In genomic region chr6:15796844-15797243, GRCh38 we compare ENCODE assay signal across 19 cellular contexts.
"Had no signal": no experiment of that assay in that cellular context is flagged by ENCODE, and none has a peak within 500 bp of the region (broad histone marks: within the 10 kb centered on the region; RNA-seq: fewer than 3 reads in every experiment).

No MANE protein-coding gene starts in this region.

- H3K27ac Mint-ChIP-seq: activated CD4-positive, alpha-beta memory T cell treated with anti-CD3 and anti-CD28 coated beads, Interleukin-2, amount 10 ng/mL, durations not matched to agents 7 days and 5 days; activated CD8-positive, alpha-beta memory T cell treated with anti-CD3 and anti-CD28 coated beads, Interleukin-2, amount 10 ng/mL, durations not matched to agents 7 days and 5 days; activated naive CD8-positive, alpha-beta T cell treated with anti-CD3 and anti-CD28 coated beads for 36 hours; natural killer cell treated with Interleukin-12 subunit alpha and Interleukin-12 subunit beta and Interleukin-15 and Interleukin-18, amount 100 ng/mL, for 72 hours; stimulated activated naive CD8-positive, alpha-beta T cell treated with anti-CD3 and anti-CD28 coated beads, Interleukin-15, Interleukin-2, amounts not matched to agents 100 ng/mL and 50 ng/mL, for 24 hours; WTC11 had no signal

- H3K36me3 Mint-ChIP-seq: activated naive CD8-positive, alpha-beta T cell treated with anti-CD3 and anti-CD28 coated beads for 36 hours had no signal

- H3K27ac ChIP-seq: coronary artery, lower lobe of right lung, parathyroid adenoma, vagina had no signal

- H3K4me1 Mint-ChIP-seq: activated CD4-positive, alpha-beta memory T cell treated with anti-CD3 and anti-CD28 coated beads, Interleukin-2, amount 10 ng/mL, durations not matched to agents 7 days and 5 days; activated CD8-positive, alpha-beta memory T cell treated with anti-CD3 and anti-CD28 coated beads, Interleukin-2, amount 10 ng/mL, durations not matched to agents 7 days and 5 days; activated naive CD8-positive, alpha-beta T cell treated with anti-CD3 and anti-CD28 coated beads for 36 hours; central memory CD8-positive, alpha-beta T cell had no signal

- H3K36me3 ChIP-seq: lower lobe of right lung, vagina had no signal

- H3K4me3 Mint-ChIP-seq: activated CD4-positive, alpha-beta memory T cell treated with anti-CD3 and anti-CD28 coated beads, Interleukin-2, amount 10 ng/mL, durations not matched to agents 7 days and 5 days; activated CD8-positive, alpha-beta memory T cell treated with anti-CD3 and anti-CD28 coated beads, Interleukin-2, amount 10 ng/mL, durations not matched to agents 7 days and 5 days; activated naive CD8-positive, alpha-beta T cell treated with anti-CD3 and anti-CD28 coated beads for 36 hours; central memory CD8-positive, alpha-beta T cell; natural killer cell treated with Interleukin-12 subunit alpha and Interleukin-12 subunit beta and Interleukin-15 and Interleukin-18, amount 100 ng/mL, for 72 hours; stimulated activated naive CD8-positive, alpha-beta T cell treated with anti-CD3 and anti-CD28 coated beads, Interleukin-15, Interleukin-2, amounts not matched to agents 100 ng/mL and 50 ng/mL, for 24 hours; WTC11 had no signal

- H3K4me3 ChIP-seq: coronary artery, lower lobe of right lung, vagina had no signal

- H3K79me2 ChIP-seq: parathyroid adenoma had no signal

- DNase-seq: activated CD4-positive, alpha-beta memory T cell treated with anti-CD3 and anti-CD28 coated beads, Interleukin-2, amount 10 ng/mL, durations not matched to agents 7 days and 5 days; activated CD4-positive, alpha-beta T cell treated with anti-CD3 and anti-CD28 coated beads for 4 hours; activated CD8-positive, alpha-beta memory T cell treated with anti-CD3 and anti-CD28 coated beads, Interleukin-2, amount 10 ng/mL, durations not matched to agents 7 days and 5 days; activated naive CD4-positive, alpha-beta T cell; activated naive CD8-positive, alpha-beta T cell treated with anti-CD3 and anti-CD28 coated beads for 36 hours; amniotic stem cell; lower lobe of right lung; stimulated activated CD4-positive, alpha-beta T cell treated with anti-CD3 and anti-CD28 coated beads, Interleukin-12 subunit alpha, Interleukin-12 subunit beta, amount 100 ng/mL, for 4 hours; stimulated activated CD4-positive, alpha-beta T cell treated with anti-CD3 and anti-CD28 coated beads, Interleukin-1b, Interleukin-23, amount 100 ng/mL, for 48 hours; SW 1271; T-helper 2 cell; trophoblast cell had no signal

- H3K4me1 ChIP-seq: parathyroid adenoma, vagina had no signal

- H3K9me3 ChIP-seq: lower lobe of right lung, vagina had no signal

- H3K27me3 Mint-ChIP-seq: activated CD4-positive, alpha-beta memory T cell treated with anti-CD3 and anti-CD28 coated beads, Interleukin-2, amount 10 ng/mL, durations not matched to agents 7 days and 5 days; activated CD8-positive, alpha-beta memory T cell treated with anti-CD3 and anti-CD28 coated beads, Interleukin-2, amount 10 ng/mL, durations not matched to agents 7 days and 5 days; activated naive CD8-positive, alpha-beta T cell treated with anti-CD3 and anti-CD28 coated beads for 36 hours; central memory CD8-positive, alpha-beta T cell had no signal

- H2AFZ ChIP-seq: parathyroid adenoma had no signal

- H3K9ac ChIP-seq: parathyroid adenoma had no signal

- H3K27me3 ChIP-seq: vagina had no signal
